Comparison of ENCODE assay signal across 29 cellular contexts in the genomic region with DNA sequence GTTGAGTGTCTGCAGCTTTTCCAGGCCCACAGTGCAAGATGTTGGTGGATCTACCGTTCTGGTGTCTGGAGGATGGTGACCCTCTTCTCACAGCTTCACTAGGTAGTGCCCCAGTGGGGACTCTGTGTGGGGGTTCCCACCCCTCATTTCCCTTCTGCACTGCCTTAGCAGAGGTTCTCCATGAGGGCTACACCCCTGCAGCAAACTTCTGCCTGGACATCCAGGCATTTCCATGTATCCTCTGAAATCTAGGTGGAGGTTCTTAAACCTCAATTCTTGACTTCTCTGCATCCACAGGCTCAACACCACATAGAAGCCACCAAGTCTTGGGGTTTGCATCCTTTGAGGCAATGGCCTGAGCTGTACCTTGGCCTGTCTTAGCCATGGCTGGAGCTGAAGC.
"Had no signal": no experiment of that assay in that cellular context is flagged by ENCODE, and none has a peak within 500 bp of the region (broad histone marks: within the 10 kb centered on the region; RNA-seq: fewer than 3 reads in every experiment).

No MANE protein-coding gene starts in this region.

- H3K27ac Mint-ChIP-seq: stimulated activated effector memory CD8-positive, alpha-beta T cell treated with anti-CD3 and anti-CD28 coated beads, Interleukin-12 subunit alpha, Interleukin-12 subunit beta, amount 100 ng/mL, for 72 hours; stimulated activated memory B cell treated with anti-CD40 and anti-IgM and Interleukin-4, amounts not matched to agents 10 μg/mL and 1 μg/mL and 100 μg/mL, for 72 hours; stimulated activated naive B cell treated with anti-CD40 and anti-IgM and Interleukin-4, amounts not matched to agents 10 μg/mL and 1 μg/mL and 100 μg/mL, for 72 hours; stimulated activated naive CD8-positive, alpha-beta T cell treated with anti-CD3 and anti-CD28 coated beads, Interleukin-15, amount 100 ng/mL, for 72 hours; stimulated activated naive CD8-positive, alpha-beta T cell treated with anti-CD3 and anti-CD28 coated beads, Interleukin-15, Interleukin-2, amounts not matched to agents 100 ng/mL and 50 ng/mL, for 24 hours; type B pancreatic cell had no signal

- H3K27me3 ChIP-seq: stomach, suprapubic skin, testis, thyroid gland, tibial artery, tibial nerve, transverse colon, upper lobe of left lung, upper lobe of right lung, uterus, vagina had no signal

- H3K9me3 ChIP-seq: suprapubic skin, testis, thyroid gland, upper lobe of right lung, uterus, vagina had no signal

- H3K36me3 ChIP-seq: stomach, suprapubic skin, thoracic aorta, thyroid gland, tibial artery, tibial nerve, transverse colon, upper lobe of left lung, upper lobe of right lung, uterus, vagina had no signal

- H3K36me3 Mint-ChIP-seq: stimulated activated effector memory CD8-positive, alpha-beta T cell treated with anti-CD3 and anti-CD28 coated beads, Interleukin-12 subunit alpha, Interleukin-12 subunit beta, amount 100 ng/mL, for 72 hours; type B pancreatic cell had no signal

- H3K27me3 Mint-ChIP-seq: stimulated activated memory B cell treated with anti-CD40 and anti-IgM and Interleukin-4, amounts not matched to agents 10 μg/mL and 1 μg/mL and 100 μg/mL, for 72 hours; stimulated activated naive B cell treated with anti-CD40 and anti-IgM and Interleukin-4, amounts not matched to agents 10 μg/mL and 1 μg/mL and 100 μg/mL, for 72 hours; stimulated activated naive CD8-positive, alpha-beta T cell treated with anti-CD3 and anti-CD28 coated beads, Interleukin-15, amount 100 ng/mL, for 72 hours; stimulated activated naive CD8-positive, alpha-beta T cell treated with anti-CD3 and anti-CD28 coated beads, Interleukin-15, Interleukin-2, amounts not matched to agents 100 ng/mL and 50 ng/mL, for 24 hours; type B pancreatic cell had no signal

- DNase-seq: stimulated activated CD4-positive, alpha-beta T cell treated with anti-CD3 and anti-CD28 coated beads, Interleukin-2, amount 100 ng/mL, for 48 hours; stimulated activated CD4-positive, alpha-beta T cell treated with anti-CD3 and anti-CD28 coated beads, Interleukin-4, amount 100 ng/mL, for 1 hour; stimulated activated CD4-positive, alpha-beta T cell treated with anti-CD3 and anti-CD28 coated beads, Interleukin-4, amount 100 ng/mL, for 24 hours; stimulated activated CD4-positive, alpha-beta T cell treated with anti-CD3 and anti-CD28 coated beads, Interleukin-4, amount 100 ng/mL, for 4 hours; stimulated activated CD8-positive, alpha-beta memory T cell treated with anti-CD3 and anti-CD28 coated beads, Interleukin-4, amount 100 ng/mL, for 48 hours; stimulated activated naive B cell treated with anti-CD40 and anti-IgM and Interleukin-4, amounts not matched to agents 10 μg/mL and 1 μg/mL and 100 μg/mL, for 72 hours; stimulated activated naive CD4-positive, alpha-beta T cell; stimulated activated naive CD4-positive, alpha-beta T cell treated with Interleukin-2 at 50 U/mL for 16 hours; stimulated activated naive CD8-positive, alpha-beta T cell treated with anti-CD3 and anti-CD28 coated beads, Interleukin-15, amount 100 ng/mL, for 72 hours; stimulated activated naive CD8-positive, alpha-beta T cell treated with anti-CD3 and anti-CD28 coated beads, Interleukin-15, Interleukin-2, amounts not matched to agents 100 U/mL and 50 U/mL, for 24 hours; stomach; substantia nigra; testis; thyroid gland; tibial artery; transverse colon; trophoblast cell; upper lobe of left lung; upper lobe of right lung; uterus had no signal

- H3K4me3 Mint-ChIP-seq: stimulated activated effector memory CD8-positive, alpha-beta T cell treated with anti-CD3 and anti-CD28 coated beads, Interleukin-12 subunit alpha, Interleukin-12 subunit beta, amount 100 ng/mL, for 72 hours; stimulated activated memory B cell treated with anti-CD40 and anti-IgM and Interleukin-4, amounts not matched to agents 10 μg/mL and 1 μg/mL and 100 μg/mL, for 72 hours; stimulated activated naive B cell treated with anti-CD40 and anti-IgM and Interleukin-4, amounts not matched to agents 10 μg/mL and 1 μg/mL and 100 μg/mL, for 72 hours; stimulated activated naive CD8-positive, alpha-beta T cell treated with anti-CD3 and anti-CD28 coated beads, Interleukin-15, amount 100 ng/mL, for 72 hours; stimulated activated naive CD8-positive, alpha-beta T cell treated with anti-CD3 and anti-CD28 coated beads, Interleukin-15, Interleukin-2, amounts not matched to agents 100 ng/mL and 50 ng/mL, for 24 hours; type B pancreatic cell had no signal

- H3K4me3 ChIP-seq: stomach, suprapubic skin, testis, thoracic aorta, thyroid gland, tibial artery, tibial nerve, transverse colon, upper lobe of left lung, upper lobe of right lung, uterus, vagina had no signal

- H3K27ac ChIP-seq: stomach, suprapubic skin, testis, thoracic aorta, thyroid gland, tibial artery, tibial nerve, transverse colon, upper lobe of left lung, upper lobe of right lung, uterus, vagina had no signal

- FAIRE-seq: urothelium cell line had no signal

- H3K4me1 Mint-ChIP-seq: stimulated activated effector memory CD8-positive, alpha-beta T cell treated with anti-CD3 and anti-CD28 coated beads, Interleukin-12 subunit alpha, Interleukin-12 subunit beta, amount 100 ng/mL, for 72 hours; stimulated activated memory B cell treated with anti-CD40 and anti-IgM and Interleukin-4, amounts not matched to agents 10 μg/mL and 1 μg/mL and 100 μg/mL, for 72 hours; stimulated activated naive CD8-positive, alpha-beta T cell treated with anti-CD3 and anti-CD28 coated beads, Interleukin-15, amount 100 ng/mL, for 72 hours had no signal

- ATAC-seq: stimulated activated effector memory CD8-positive, alpha-beta T cell treated with anti-CD3 and anti-CD28 coated beads, Interleukin-12 subunit alpha, Interleukin-12 subunit beta, amount 100 ng/mL, for 72 hours; stimulated activated memory B cell treated with anti-CD40 and anti-IgM and Interleukin-4, amounts not matched to agents 10 μg/mL and 1 μg/mL and 100 μg/mL, for 72 hours; stimulated activated naive B cell treated with anti-CD40 and anti-IgM and Interleukin-4, amounts not matched to agents 10 μg/mL and 1 μg/mL and 100 μg/mL, for 72 hours; stimulated activated naive CD8-positive, alpha-beta T cell treated with anti-CD3 and anti-CD28 coated beads, Interleukin-15, amount 100 ng/mL, for 72 hours; stimulated activated naive CD8-positive, alpha-beta T cell treated with anti-CD3 and anti-CD28 coated beads, Interleukin-15, Interleukin-2, amounts not matched to agents 100 U/mL and 50 U/mL, for 24 hours; upper lobe of right lung had no signal

- H3K4me1 ChIP-seq: stomach, suprapubic skin, testis, thyroid gland, tibial artery, tibial nerve, transverse colon, upper lobe of left lung, upper lobe of right lung, uterus, vagina had no signal
